In genomic region chr7:99554929-99555328, GRCh38 we compare ENCODE assay signal across 19 cellular contexts.
"Had no signal": no experiment of that assay in that cellular context is flagged by ENCODE, and none has a peak within 500 bp of the region (broad histone marks: within the 10 kb centered on the region; RNA-seq: fewer than 3 reads in every experiment).

No MANE protein-coding gene starts in this region.

- H2AFZ ChIP-seq: parathyroid adenoma had no signal

- H3K9me3 Mint-ChIP-seq: activated CD8-positive, alpha-beta T cell treated with anti-CD3 and anti-CD28 coated beads for 36 hours; activated naive CD4-positive, alpha-beta T cell treated with anti-CD3 and anti-CD28 coated beads, Interleukin-2, amount 10 ng/mL, durations not matched to agents 7 days and 5 days; activated T-helper 17 cell treated with anti-CD3 and anti-CD28 coated beads, Interleukin-2, amount 50 U/mL, for 72 hours; central memory CD8-positive, alpha-beta T cell had no signal

- H3K27me3 ChIP-seq: body of pancreas, foreskin keratinocyte, neutrophil, tibial artery, uterus had no signal

- H3K27ac ChIP-seq: body of pancreas, foreskin keratinocyte, neutrophil, parathyroid adenoma, tibial artery, uterus, WERI-Rb-1 had no signal

- H3K27ac Mint-ChIP-seq: activated CD8-positive, alpha-beta T cell treated with anti-CD3 and anti-CD28 coated beads for 36 hours; activated naive CD4-positive, alpha-beta T cell treated with anti-CD3 and anti-CD28 coated beads, Interleukin-2, amount 10 ng/mL, durations not matched to agents 7 days and 5 days; activated T-helper 17 cell treated with anti-CD3 and anti-CD28 coated beads, Interleukin-2, amount 50 U/mL, for 72 hours; T-helper 17 cell had no signal

- H3K9ac ChIP-seq: parathyroid adenoma had no signal

- H3K9me3 ChIP-seq: body of pancreas, neutrophil, tibial artery, uterus had no signal

- H3K27me3 Mint-ChIP-seq: activated CD8-positive, alpha-beta T cell treated with anti-CD3 and anti-CD28 coated beads for 36 hours; activated naive CD4-positive, alpha-beta T cell treated with anti-CD3 and anti-CD28 coated beads, Interleukin-2, amount 10 ng/mL, durations not matched to agents 7 days and 5 days; activated T-helper 17 cell treated with anti-CD3 and anti-CD28 coated beads, Interleukin-2, amount 50 U/mL, for 72 hours; central memory CD8-positive, alpha-beta T cell; T-helper 17 cell had no signal

- H3K4me3 Mint-ChIP-seq: activated CD8-positive, alpha-beta T cell treated with anti-CD3 and anti-CD28 coated beads for 36 hours; activated naive CD4-positive, alpha-beta T cell treated with anti-CD3 and anti-CD28 coated beads, Interleukin-2, amount 10 ng/mL, durations not matched to agents 7 days and 5 days; activated T-helper 17 cell treated with anti-CD3 and anti-CD28 coated beads, Interleukin-2, amount 50 U/mL, for 72 hours; central memory CD8-positive, alpha-beta T cell; T-helper 17 cell had no signal

- DNase-seq: activated CD8-positive, alpha-beta memory T cell treated with anti-CD3 and anti-CD28 coated beads, Interleukin-2, amount 50 U/mL, for 4 hours; activated CD8-positive, alpha-beta T cell treated with anti-CD3 and anti-CD28 coated beads for 36 hours; activated naive CD4-positive, alpha-beta T cell treated with anti-CD3 and anti-CD28 coated beads, Interleukin-2, amount 10 ng/mL, durations not matched to agents 7 days and 5 days; amniotic stem cell; body of pancreas; cortex of kidney; effector CD8-positive, alpha-beta T cell; foreskin keratinocyte; mesendoderm; stimulated activated CD4-positive, alpha-beta T cell treated with anti-CD3 and anti-CD28 coated beads, Interleukin-12 subunit alpha, Interleukin-12 subunit beta, amount 100 ng/mL, for 4 hours; stimulated activated CD4-positive, alpha-beta T cell treated with anti-CD3 and anti-CD28 coated beads, Interleukin-2, amount 100 ng/mL, for 24 hours; T-helper 17 cell; uterus; WERI-Rb-1 had no signal

- H3K4me3 ChIP-seq: body of pancreas, tibial artery, uterus had no signal

- H3K36me3 ChIP-seq: uterus had no signal
